In genomic region chr1:51768971-51769601, GRCh38 we compare ENCODE assay signal across 8 cellular contexts.
A peak's percentile ranks its signal among the peaks of the same experiment; 100 is the strongest.
DNase-seq lines count a peak whose midpoint lies in the region; ATAC-seq and TF ChIP-seq lines count a peak whose summit lies in the region.

No MANE protein-coding gene starts in this region.

- peak; percentile 8 for DNase-seq in stimulated activated CD4-positive, alpha-beta T cell treated with anti-CD3 and anti-CD28 coated beads, Interleukin-4, amount 100 ng/mL, for 24 hours
- no peak for DNase-seq in stimulated activated CD4-positive, alpha-beta T cell treated with anti-CD3 and anti-CD28 coated beads, Interleukin-2, amount 100 ng/mL, for 24 hours
- peak; percentile 62 for DNase-seq in Jurkat, Clone E6-1 (ENCODE audit: low read depth, low spot score)
- DNase-seq in RPMI8226 = peak; percentile 60
- no peak for DNase-seq in dorsolateral prefrontal cortex
- DNase-seq in medulla oblongata (ENCODE audit: extremely low spot score) = peak; percentile 83
- DNase-seq in NCI-H128 (lab: John Stamatoyannopoulos, UW; ENCODE audit: unreplicated experiment) = no peak

- no peak for ATAC-seq in HG03469 (IDR thresholded peaks at IDR 0.05; ENCODE audit: unreplicated experiment)

- TF ChIP-seq CTCF in dorsolateral prefrontal cortex (IDR thresholded peaks at IDR 0.05 in 54 of 56, conservative IDR thresholded peaks at IDR 0.05 in 2 of 56; ENCODE audit: low read depth in 1 of 56, partially characterized antibody in 56 of 56) = peak; percentile 73 to 96 (median 86)

- H3K27ac ChIP-seq in dorsolateral prefrontal cortex = peak overlapping the region in 21 of 59 donors; percentile 0 to 73 (median 38)

- intact Hi-C loops in dorsolateral prefrontal cortex (cut with DNase I) = loop anchor here (5.0 to 10.0 kb wide), 3 partner anchors 142 to 202 kb away; no protein-coding TSS in a partner anchor

- H3K27me3 ChIP-seq in dorsolateral prefrontal cortex = no peaks in the 10 kb centered on the region

- H3K4me3 ChIP-seq in Jurkat, Clone E6-1 (ENCODE audit: low read length) = no peak overlapping the region
- no peak overlapping the region for H3K4me3 ChIP-seq in dorsolateral prefrontal cortex

Comparison
In these comparisons a context has a peak if more than half of its experiments do, and no peak if none do; other contexts are left out.
1. DNase-seq: peak in stimulated activated CD4-positive, alpha-beta T cell treated with anti-CD3 and anti-CD28 coated beads, Interleukin-4, amount 100 ng/mL, for 24 hours (single experiment), Jurkat, Clone E6-1 (single experiment), RPMI8226 (single experiment) and medulla oblongata (single experiment); none in stimulated activated CD4-positive, alpha-beta T cell treated with anti-CD3 and anti-CD28 coated beads, Interleukin-2, amount 100 ng/mL, for 24 hours (0 of 2), dorsolateral prefrontal cortex (0 of 10) and NCI-H128 (single experiment).